Comparison of ENCODE assay signal across 9 cellular contexts in the genomic region with DNA sequence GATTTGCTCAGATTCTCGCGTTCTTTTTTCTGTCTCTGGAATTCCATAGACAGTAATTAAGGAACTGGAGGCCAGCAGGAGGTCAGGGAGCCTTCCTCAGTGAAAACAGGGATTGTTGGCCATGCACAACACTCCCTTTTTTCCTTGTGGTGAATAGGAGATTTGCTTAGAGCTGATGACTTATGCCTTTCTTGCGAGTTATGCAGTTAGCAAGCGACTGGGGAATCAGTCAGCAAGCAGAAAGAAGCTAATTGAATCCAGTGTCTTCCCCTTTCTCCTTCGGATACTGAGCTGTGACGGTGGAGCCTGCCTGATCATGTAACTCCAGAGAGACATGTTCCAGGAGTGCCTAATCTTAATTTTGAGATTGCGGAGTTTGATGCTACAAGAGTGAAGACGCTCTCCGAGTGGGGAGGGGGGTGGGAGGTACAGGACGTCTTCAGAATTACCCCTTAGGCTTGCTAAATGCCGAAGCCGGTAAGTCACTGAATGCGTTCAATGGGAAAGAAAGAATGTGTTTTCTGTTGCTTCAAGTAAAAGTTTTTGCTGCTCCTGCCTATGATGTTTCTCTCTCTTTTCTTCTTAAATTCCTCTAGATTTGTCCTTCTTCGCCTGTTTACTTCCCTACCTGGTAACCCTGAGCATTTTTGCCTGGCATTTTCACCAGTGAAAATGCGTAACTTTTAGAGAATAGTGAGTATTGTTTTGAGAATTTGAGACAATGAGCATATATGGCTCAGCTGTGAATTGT.
A peak's percentile ranks its signal among the peaks of the same experiment; 100 is the strongest.
DNase-seq lines count a peak whose midpoint lies in the region; ATAC-seq and TF ChIP-seq lines count a peak whose summit lies in the region.
"Had no signal": no experiment of that assay in that cellular context is flagged by ENCODE, and none has a peak within 500 bp of the region (broad histone marks: within the 10 kb centered on the region; RNA-seq: fewer than 3 reads in every experiment).

No MANE protein-coding gene starts in this region.

- H3K4me1 Mint-ChIP-seq in brain (peaks cover 53% of the 10 kb centered on the region), immature natural killer cell (no peaks in the 10 kb centered on the region)

- TF ChIP-seq CTCF in brain (conservative IDR thresholded peaks at IDR 0.05) = no peak

- H3K27ac Mint-ChIP-seq in brain (peak overlapping the region; percentile 66 to 97 (median 90)), immature natural killer cell (no peak overlapping the region)

- peak overlapping the region; percentile 79 to 88 (median 82) for H3K4me3 Mint-ChIP-seq in brain
- no peak overlapping the region for H3K4me3 Mint-ChIP-seq in immature natural killer cell

- H3K9ac ChIP-seq in iPS-15b (ENCODE audit: low read depth, low read length) = peak overlapping the region; percentile 1

- H3K27me3 ChIP-seq in H7 (ENCODE audit: control insufficient read depth, insufficient read depth, low read length) = no peaks in the 10 kb centered on the region
- H3K27me3 ChIP-seq in iPS-15b (ENCODE audit: control insufficient read depth, insufficient read depth, low read length) = no peaks in the 10 kb centered on the region

- DNase-seq in H7 = peak; percentile 34
- DNase-seq in skeletal muscle cell (ENCODE audit: low read depth) = no peak
- DNase-seq in immature natural killer cell = no peak
- DNase-seq in mesenteric fat pad (ENCODE audit: low spot score) = no peak
- DNase-seq in globus pallidus (ENCODE audit: low spot score) = no peak
- DNase-seq: SHP77 treated with DMSO at 0.1 percent for 48 hours had no signal

- H3K9me3 Mint-ChIP-seq in brain (no peaks in the 10 kb centered on the region), immature natural killer cell (no peaks in the 10 kb centered on the region)

- ATAC-seq in HG03135 (IDR thresholded peaks at IDR 0.05; ENCODE audit: unreplicated experiment) = no peak

- H3K27me3 Mint-ChIP-seq in brain (peaks cover 4% of the 10 kb centered on the region), immature natural killer cell (ENCODE audit: low read depth in 3 of 3) (peaks cover 5 to 16% (median 5%) of the 10 kb centered on the region in 3 donors)

- no peaks in the 10 kb centered on the region for H3K36me3 Mint-ChIP-seq in brain
- no peaks in the 10 kb centered on the region for H3K36me3 Mint-ChIP-seq in immature natural killer cell

- no peaks in the 10 kb centered on the region for H3K9me3 ChIP-seq in iPS-15b (ENCODE audit: control insufficient read depth, insufficient read depth, low read length)

- no peak overlapping the region for H3K4me3 ChIP-seq in H7 (ENCODE audit: insufficient read depth, low read depth, low read length)
- no peak overlapping the region for H3K4me3 ChIP-seq in iPS-15b (ENCODE audit: low read depth, low read length)
- H3K4me3 ChIP-seq in skeletal muscle cell (ENCODE audit: low read depth, low read length) = peak overlapping the region; percentile 44

- H3K4me1 ChIP-seq in iPS-15b (ENCODE audit: control insufficient read depth, insufficient read depth, low read length) = peaks cover 19% of the 10 kb centered on the region

- H3K36me3 ChIP-seq in H7 (replicated peaks; ENCODE audit: control insufficient read depth, insufficient read depth, low read length) (no peaks in the 10 kb centered on the region), iPS-15b (ENCODE audit: control insufficient read depth, insufficient read depth, low read length) (no peaks in the 10 kb centered on the region)

Comparison
In these comparisons a context has a peak if more than half of its experiments do, and no peak if none do; other contexts are left out.
1. H3K27ac Mint-ChIP-seq: peak in brain (5 of 5); none in immature natural killer cell (0 of 6).
2. H3K4me3 Mint-ChIP-seq: peak in brain (5 of 5); none in immature natural killer cell (0 of 5).